In genomic region chr5:86929123-86929766, GRCh38 we compare ENCODE assay signal across 1 cellular context.
TF ChIP-seq lines count a peak whose summit lies in the region.

No MANE protein-coding gene starts in this region.

TF ChIP-seq in GM23338, 12 proteins besides CTCF, POLR2A, EP300 and RAD21 (continued from another document):
- TF ChIP-seq ETS1 (IDR thresholded peaks at IDR 0.05) (no peak), CREB1 (CRISPR knock-in tag; IDR thresholded peaks at IDR 0.05; ENCODE audit: low read depth) (peak; percentile 69), EZH2phosphoT487 (IDR thresholded peaks at IDR 0.05; ENCODE audit: unreplicated experiment) (no peak), ZNF114 (CRISPR knock-in tag; IDR thresholded peaks at IDR 0.05) (no peak), EZH2 (IDR thresholded peaks at IDR 0.05; ENCODE audit: low read depth, unreplicated experiment) (no peak), ZNF331 (CRISPR knock-in tag; IDR thresholded peaks at IDR 0.05; ENCODE audit: low read depth) (no peak), NANOG (IDR thresholded peaks at IDR 0.05; ENCODE audit: borderline replicate concordance) (peak; percentile 67; the same call in 1 of the 2 replicates), JUNB (IDR thresholded peaks at IDR 0.05; ENCODE audit: unreplicated experiment) (no peak)
